2 cellular contexts compared by ENCODE assay signal in the genomic region with DNA sequence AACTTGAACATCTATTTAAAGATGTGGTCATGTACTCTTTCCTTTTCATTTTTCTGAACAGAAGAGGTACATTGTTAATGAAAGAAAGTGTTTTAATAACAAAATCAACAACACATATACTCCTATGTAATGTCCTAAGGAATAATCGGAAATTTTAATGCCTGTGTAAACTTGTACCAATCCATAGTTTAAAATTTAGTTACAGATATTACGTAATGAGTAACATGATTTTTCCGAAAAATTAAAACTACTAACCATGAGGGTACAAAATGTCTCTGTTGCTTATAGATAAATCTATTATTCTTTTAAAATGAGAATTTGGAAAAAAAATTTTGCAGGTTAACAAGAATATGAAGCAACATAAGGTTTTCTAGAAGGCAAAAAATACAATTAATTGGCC.
TF ChIP-seq lines count a peak whose summit lies in the region.

No MANE protein-coding gene starts in this region.

TF ChIP-seq in HepG2, 621 proteins besides CTCF, POLR2A, EP300 and RAD21:
- 0 out of 2 replicates have a peak, but pooled peaks have one; percentile 3 for TF ChIP-seq CEBPB (IDR thresholded peaks at IDR 0.05; ENCODE audit: borderline replicate concordance, low read depth, low read length)
- TF ChIP-seq, protein P1, sequence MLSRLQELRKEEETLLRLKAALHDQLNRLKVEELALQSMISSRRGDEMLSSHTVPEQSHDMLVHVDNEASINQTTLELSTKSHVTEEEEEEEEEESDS (CRISPR knock-in tag; IDR thresholded peaks at IDR 0.05; ENCODE audit: borderline replicate concordance): no peak
- TF ChIP-seq, protein P2, sequence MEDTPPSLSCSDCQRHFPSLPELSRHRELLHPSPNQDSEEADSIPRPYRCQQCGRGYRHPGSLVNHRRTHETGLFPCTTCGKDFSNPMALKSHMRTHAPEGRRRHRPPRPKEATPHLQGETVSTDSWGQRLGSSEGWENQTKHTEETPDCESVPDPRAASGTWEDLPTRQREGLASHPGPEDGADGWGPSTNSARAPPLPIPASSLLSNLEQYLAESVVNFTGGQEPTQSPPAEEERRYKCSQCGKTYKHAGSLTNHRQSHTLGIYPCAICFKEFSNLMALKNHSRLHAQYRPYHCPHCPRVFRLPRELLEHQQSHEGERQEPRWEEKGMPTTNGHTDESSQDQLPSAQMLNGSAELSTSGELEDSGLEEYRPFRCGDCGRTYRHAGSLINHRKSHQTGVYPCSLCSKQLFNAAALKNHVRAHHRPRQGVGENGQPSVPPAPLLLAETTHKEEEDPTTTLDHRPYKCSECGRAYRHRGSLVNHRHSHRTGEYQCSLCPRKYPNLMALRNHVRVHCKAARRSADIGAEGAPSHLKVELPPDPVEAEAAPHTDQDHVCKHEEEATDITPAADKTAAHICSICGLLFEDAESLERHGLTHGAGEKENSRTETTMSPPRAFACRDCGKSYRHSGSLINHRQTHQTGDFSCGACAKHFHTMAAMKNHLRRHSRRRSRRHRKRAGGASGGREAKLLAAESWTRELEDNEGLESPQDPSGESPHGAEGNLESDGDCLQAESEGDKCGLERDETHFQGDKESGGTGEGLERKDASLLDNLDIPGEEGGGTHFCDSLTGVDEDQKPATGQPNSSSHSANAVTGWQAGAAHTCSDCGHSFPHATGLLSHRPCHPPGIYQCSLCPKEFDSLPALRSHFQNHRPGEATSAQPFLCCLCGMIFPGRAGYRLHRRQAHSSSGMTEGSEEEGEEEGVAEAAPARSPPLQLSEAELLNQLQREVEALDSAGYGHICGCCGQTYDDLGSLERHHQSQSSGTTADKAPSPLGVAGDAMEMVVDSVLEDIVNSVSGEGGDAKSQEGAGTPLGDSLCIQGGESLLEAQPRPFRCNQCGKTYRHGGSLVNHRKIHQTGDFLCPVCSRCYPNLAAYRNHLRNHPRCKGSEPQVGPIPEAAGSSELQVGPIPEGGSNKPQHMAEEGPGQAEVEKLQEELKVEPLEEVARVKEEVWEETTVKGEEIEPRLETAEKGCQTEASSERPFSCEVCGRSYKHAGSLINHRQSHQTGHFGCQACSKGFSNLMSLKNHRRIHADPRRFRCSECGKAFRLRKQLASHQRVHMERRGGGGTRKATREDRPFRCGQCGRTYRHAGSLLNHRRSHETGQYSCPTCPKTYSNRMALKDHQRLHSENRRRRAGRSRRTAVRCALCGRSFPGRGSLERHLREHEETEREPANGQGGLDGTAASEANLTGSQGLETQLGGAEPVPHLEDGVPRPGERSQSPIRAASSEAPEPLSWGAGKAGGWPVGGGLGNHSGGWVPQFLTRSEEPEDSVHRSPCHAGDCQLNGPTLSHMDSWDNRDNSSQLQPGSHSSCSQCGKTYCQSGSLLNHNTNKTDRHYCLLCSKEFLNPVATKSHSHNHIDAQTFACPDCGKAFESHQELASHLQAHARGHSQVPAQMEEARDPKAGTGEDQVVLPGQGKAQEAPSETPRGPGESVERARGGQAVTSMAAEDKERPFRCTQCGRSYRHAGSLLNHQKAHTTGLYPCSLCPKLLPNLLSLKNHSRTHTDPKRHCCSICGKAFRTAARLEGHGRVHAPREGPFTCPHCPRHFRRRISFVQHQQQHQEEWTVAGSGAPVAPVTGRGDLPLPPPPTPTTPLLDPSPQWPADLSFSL (CRISPR knock-in tag; IDR thresholded peaks at IDR 0.05): no peak
- no peak for TF ChIP-seq CREM (IDR thresholded peaks at IDR 0.05)
- TF ChIP-seq CREM (CRISPR knock-in tag; IDR thresholded peaks at IDR 0.05): no peak
- no peak for TF ChIP-seq IRF2 (CRISPR knock-in tag; IDR thresholded peaks at IDR 0.05)
- no peak for TF ChIP-seq ZSCAN12 (CRISPR knock-in tag; IDR thresholded peaks at IDR 0.05)
- no peak for TF ChIP-seq RBM39 (IDR thresholded peaks at IDR 0.05; ENCODE audit: low read depth, low read length, poor library complexity, severe bottlenecking)
- TF ChIP-seq, protein P3, sequence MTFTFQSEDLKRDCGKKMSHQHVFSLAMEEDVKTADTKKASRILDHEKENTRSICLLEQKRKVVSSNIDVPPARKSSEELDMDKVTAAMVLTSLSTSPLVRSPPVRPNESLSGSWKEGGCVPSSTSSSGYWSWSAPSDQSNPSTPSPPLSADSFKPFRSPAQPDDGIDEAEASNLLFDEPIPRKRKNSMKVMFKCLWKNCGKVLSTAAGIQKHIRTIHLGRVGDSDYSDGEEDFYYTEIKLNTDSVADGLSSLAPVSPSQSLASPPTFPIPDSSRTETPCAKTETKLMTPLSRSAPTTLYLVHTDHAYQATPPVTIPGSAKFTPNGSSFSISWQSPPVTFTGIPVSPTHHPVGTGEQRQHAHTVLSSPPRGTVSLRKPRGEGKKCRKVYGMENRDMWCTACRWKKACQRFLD (CRISPR knock-in tag; IDR thresholded peaks at IDR 0.05; ENCODE audit: borderline replicate concordance): no peak

TF ChIP-seq in IMR-90, 13 proteins besides CTCF, POLR2A, EP300 and RAD21:
- no peak for TF ChIP-seq MXI1 (IDR thresholded peaks at IDR 0.05; ENCODE audit: borderline replicate concordance, low read depth, low read length)
- TF ChIP-seq CEBPB (IDR thresholded peaks at IDR 0.05; ENCODE audit: low read depth, low read length): peak; percentile 64
